21 cellular contexts compared by ENCODE assay signal in the genomic region with DNA sequence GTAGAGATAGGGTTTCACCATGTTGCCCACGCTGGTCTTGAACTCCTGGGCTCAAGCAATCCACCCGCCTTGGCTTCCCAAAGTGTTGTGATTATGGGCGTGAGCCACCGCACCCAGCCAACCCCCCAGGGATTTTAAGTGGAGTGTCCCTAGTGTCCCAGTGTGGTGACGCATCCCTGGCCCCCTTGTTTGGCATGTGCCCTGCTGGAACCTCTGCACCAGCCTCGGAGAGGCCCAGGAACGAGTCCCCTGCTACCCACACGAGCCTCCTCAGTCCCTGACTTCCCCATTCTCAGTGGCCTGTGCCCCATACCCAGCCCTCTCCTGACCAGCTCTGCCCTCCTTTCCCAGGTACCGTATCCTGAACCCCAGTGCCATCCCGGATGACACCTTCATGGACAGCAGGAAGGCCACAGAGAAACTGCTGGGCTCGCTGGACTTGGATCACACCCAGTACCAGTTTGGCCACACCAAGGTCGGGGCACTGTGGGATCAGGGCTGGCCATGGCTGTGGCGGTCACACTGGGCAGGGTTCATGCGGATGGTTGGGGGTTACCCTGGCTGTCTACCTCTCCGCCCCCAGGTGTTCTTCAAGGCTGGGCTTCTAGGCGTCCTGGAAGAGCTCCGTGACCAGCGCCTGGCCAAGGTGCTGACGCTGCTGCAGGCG. TPM values are rescaled to one million over a fixed set of nuclear protein-coding genes. Genes with fewer than 3 reads are reported as not detected.
DNase-seq lines count a peak whose midpoint lies in the region; ATAC-seq, FAIRE-seq and TF ChIP-seq lines count a peak whose summit lies in the region.
"Had no signal": no experiment of that assay in that cellular context is flagged by ENCODE, and none has a peak within 500 bp of the region (broad histone marks: within the 10 kb centered on the region; RNA-seq: fewer than 3 reads in every experiment).

No MANE protein-coding gene starts in this region.

- no peak overlapping the region for H3K27ac ChIP-seq in H1 (ENCODE audit: low read depth, low read length)
- peak overlapping the region; percentile 34 to 37 for H3K27ac ChIP-seq in right atrium auricular region
- no peak overlapping the region for H3K27ac ChIP-seq in osteoblast (ENCODE audit: low read depth, low read length)
- H3K27ac ChIP-seq: 22Rv1, A549, C4-2B had no signal

- no peak for ATAC-seq in Right ventricle myocardium inferior
- no peak for ATAC-seq in left cardiac atrium
- ATAC-seq in GM19035 (IDR thresholded peaks at IDR 0.05; ENCODE audit: unreplicated experiment) = no peak
- no peak for ATAC-seq in HG02884 (IDR thresholded peaks at IDR 0.05; ENCODE audit: unreplicated experiment)
- ATAC-seq in stimulated activated memory B cell treated with anti-CD40 and anti-IgM and Interleukin-4, amounts not matched to agents 10 μg/mL and 1 μg/mL and 100 μg/mL, for 72 hours = no peak
- ATAC-seq: A549, GM23338, HCT116 had no signal

- intact Hi-C loops in Right ventricle myocardium inferior (cut with DNase I) (no loop called here), left cardiac atrium (cut with DNase I) (no loop called here)

- H3K4me3 ChIP-seq in H1 (ENCODE audit: extremely low read depth in 1 of 4, insufficient read depth in 2 of 4, low read depth in 3 of 4, low read length in 4 of 4) (no peak overlapping the region), right atrium auricular region (no peak overlapping the region), osteoblast (ENCODE audit: insufficient read depth, low read length) (no peak overlapping the region)
- H3K4me3 ChIP-seq: A549, GM23338 had no signal

- TF ChIP-seq CTCF in H1 (IDR thresholded peaks at IDR 0.05; ENCODE audit: control extremely low read depth in 1 of 3, insufficient read depth in 1 of 3, low read depth in 1 of 3, low read length in 3 of 3) (no peak), right atrium auricular region (IDR thresholded peaks at IDR 0.05) (no peak), osteoblast (IDR thresholded peaks at IDR 0.05; ENCODE audit: extremely low read depth, low read depth, low read length) (no peak)

- CTCF ChIA-PET in H1 (lab: Charles Lee; ENCODE audit: partially characterized antibody) = interaction anchor here (1.8 to 4.2 kb wide), 3 partner anchors 9 to 119 kb away, joined by 5 to 25 read pairs (median 7); partner anchors contain the start of genes GSS and MYH7B

- H3K4me3 Mint-ChIP-seq in stimulated activated memory B cell treated with anti-CD40 and anti-IgM and Interleukin-4, amounts not matched to agents 10 μg/mL and 1 μg/mL and 100 μg/mL, for 72 hours = no peak overlapping the region
- H3K4me3 Mint-ChIP-seq: CD4-positive, alpha-beta T cell; GM23338 had no signal

- H3K18ac ChIP-seq in H1 (ENCODE audit: extremely low read depth, low read length) = no peak overlapping the region

- no peak overlapping the region for H3K14ac ChIP-seq in H1 (ENCODE audit: insufficient read length)

- H3K23me2 ChIP-seq in H1 (ENCODE audit: low read depth, low read length) = no peaks in the 10 kb centered on the region; the same call in 1 of the 2 replicates

- H3K27ac Mint-ChIP-seq in stimulated activated memory B cell treated with anti-CD40 and anti-IgM and Interleukin-4, amounts not matched to agents 10 μg/mL and 1 μg/mL and 100 μg/mL, for 72 hours = no peak overlapping the region
- H3K27ac Mint-ChIP-seq: CD4-positive, alpha-beta T cell; GM23338 had no signal

- no peak overlapping the region for H2BK120ac ChIP-seq in H1 (replicated peaks; ENCODE audit: low read depth, low read length)

- H2AFZ ChIP-seq in H1 (ENCODE audit: low read length) (no peak overlapping the region), osteoblast (ENCODE audit: low read length) (no peak overlapping the region)
- H2AFZ ChIP-seq: GM23338 had no signal

- H2BK12ac ChIP-seq in H1 (ENCODE audit: low read depth, low read length) = no peak overlapping the region

- H4K5ac ChIP-seq in H1 (ENCODE audit: insufficient read length, low read depth, low read length) = no peak overlapping the region

- no peak overlapping the region for H3K4ac ChIP-seq in H1 (replicated peaks; ENCODE audit: insufficient read length, low read depth, low read length)

- H3K27me3 ChIP-seq in H1 (replicated peaks in 1 of 4; ENCODE audit: control insufficient read depth in 3 of 4, extremely low read depth in 1 of 4, insufficient read depth in 3 of 4, low read length in 3 of 4) (0 out of 7 replicates have a peak, but pooled peaks cover 0 to 2% (median 0%) of the 10 kb centered on the region in 4 experiments), right atrium auricular region (no peaks in the 10 kb centered on the region), osteoblast (ENCODE audit: insufficient read depth, low read length) (no peaks in the 10 kb centered on the region)

- H3K4me1 ChIP-seq in H1 (replicated peaks in 1 of 4; ENCODE audit: control insufficient read depth in 3 of 4, insufficient read depth in 4 of 4, low read length in 3 of 4) = no peaks in the 10 kb centered on the region; a peak in 1 of 7 replicates
- peaks cover 0 to 11% of the 10 kb centered on the region in 2 donors for H3K4me1 ChIP-seq in right atrium auricular region
- H3K4me1 ChIP-seq in osteoblast (ENCODE audit: insufficient read depth, low read length) = no peaks in the 10 kb centered on the region
- H3K4me1 ChIP-seq: A549, Caco-2 had no signal

- H3K56ac ChIP-seq in H1 (replicated peaks; ENCODE audit: insufficient read length, low read depth, low read length) = no peak overlapping the region

- no peak overlapping the region for H3K4me2 ChIP-seq in H1 (ENCODE audit: insufficient read depth in 1 of 2, low read depth in 2 of 2, low read length in 2 of 2)
- no peak overlapping the region for H3K4me2 ChIP-seq in osteoblast (ENCODE audit: insufficient read depth, low read length)
- H3K4me2 ChIP-seq: A549, GM23338 had no signal

- DNase-seq in Right ventricle myocardium inferior (ENCODE audit: missing footprints) = peak; percentile 63
- no peak for DNase-seq in left cardiac atrium
- DNase-seq in H1 (ENCODE audit: low read depth in 1 of 2, low spot score in 2 of 2) = no peak
- DNase-seq in right atrium auricular region (ENCODE audit: low spot score) = no peak
- DNase-seq in osteoblast (ENCODE audit: insufficient read length, low spot score, missing footprints) = peak; percentile 52
- DNase-seq: AML-193; Caco-2; CD4-positive, alpha-beta T cell; H7 had no signal

- H2BK15ac ChIP-seq in H1 (ENCODE audit: low read length) = no peak overlapping the region

- no peak for TF ChIP-seq POLR2A in H1 (IDR thresholded peaks at IDR 0.05; ENCODE audit: control extremely low read depth in 1 of 2, low read depth in 2 of 2, low read length in 2 of 2)

- H3K36me3 Mint-ChIP-seq in stimulated activated memory B cell treated with anti-CD40 and anti-IgM and Interleukin-4, amounts not matched to agents 10 μg/mL and 1 μg/mL and 100 μg/mL, for 72 hours = peaks cover 36% of the 10 kb centered on the region

- no peak overlapping the region for H2AK5ac ChIP-seq in H1 (ENCODE audit: low read depth, low read length)

- peak overlapping the region; percentile 5; the same call in 1 of the 2 replicates for H4K8ac ChIP-seq in H1 (ENCODE audit: extremely low read depth, insufficient read depth, low read length)

- no peak overlapping the region for H2BK20ac ChIP-seq in H1 (ENCODE audit: low read length)

- no peaks in the 10 kb centered on the region for H3K79me1 ChIP-seq in H1 (ENCODE audit: low read depth, low read length)

- H3K9ac ChIP-seq in H1 (replicated peaks in 1 of 4; ENCODE audit: extremely low read depth in 1 of 4, low read depth in 3 of 4, low read length in 3 of 4) = no peak overlapping the region

- H3K23ac ChIP-seq in H1 (ENCODE audit: insufficient read length) = no peak overlapping the region

- H3K36me3 ChIP-seq in H1 (ENCODE audit: control insufficient read depth in 2 of 4, insufficient read depth in 4 of 4, low read length in 3 of 4) (peaks cover 0 to 4% (median 3%) of the 10 kb centered on the region in 4 experiments; a peak in 3 of 8 replicates), right atrium auricular region (peaks cover 84% of the 10 kb centered on the region), osteoblast (ENCODE audit: insufficient read depth, low read length) (peaks cover 16% of the 10 kb centered on the region)

- no peak overlapping the region; the same call in 1 of the 2 replicates for H2BK5ac ChIP-seq in H1 (ENCODE audit: low read depth, low read length)

- H4K20me1 ChIP-seq in H1 (replicated peaks in 1 of 2; ENCODE audit: control insufficient read depth in 1 of 2, insufficient read depth in 2 of 2, low read length in 2 of 2) (peaks cover 0 to 6% of the 10 kb centered on the region in 2 experiments), osteoblast (ENCODE audit: insufficient read depth, low read length) (no peaks in the 10 kb centered on the region)

- H3K4me1 Mint-ChIP-seq in stimulated activated memory B cell treated with anti-CD40 and anti-IgM and Interleukin-4, amounts not matched to agents 10 μg/mL and 1 μg/mL and 100 μg/mL, for 72 hours = no peaks in the 10 kb centered on the region

- TF ChIP-seq RAD21 in H1 (IDR thresholded peaks at IDR 0.05 in 1 of 2, conservative IDR thresholded peaks at IDR 0.05 in 1 of 2; ENCODE audit: low read depth in 2 of 2, low read length in 2 of 2) = no peak

- TF ChIP-seq EP300 in H1 (IDR thresholded peaks at IDR 0.05; ENCODE audit: borderline replicate concordance in 1 of 2, low read depth in 2 of 2, low read length in 2 of 2) = no peak

- H3K9me3 ChIP-seq in H1 (ENCODE audit: insufficient read depth in 2 of 2, low read depth in 1 of 2, low read length in 1 of 2) = no peaks in the 10 kb centered on the region
- no peaks in the 10 kb centered on the region for H3K9me3 ChIP-seq in right atrium auricular region
- no peaks in the 10 kb centered on the region for H3K9me3 ChIP-seq in osteoblast (ENCODE audit: low read depth, low read length)
- H3K9me3 ChIP-seq: A549, Caco-2 had no signal

- no peaks in the 10 kb centered on the region for H3K27me3 Mint-ChIP-seq in stimulated activated memory B cell treated with anti-CD40 and anti-IgM and Interleukin-4, amounts not matched to agents 10 μg/mL and 1 μg/mL and 100 μg/mL, for 72 hours
- H3K27me3 Mint-ChIP-seq: CD4-positive, alpha-beta T cell had no signal

- no peak overlapping the region for H4K91ac ChIP-seq in H1 (replicated peaks; ENCODE audit: insufficient read length, low read length)

- FAIRE-seq in H1 (lab: Jason Lieb, UNC) = no peak
- FAIRE-seq: A549, D721Med, G401.6, GM12892, GM18507 had no signal

- WGBS in H1 (ENCODE audit: extremely low coverage in 1 of 2, insufficient coverage in 1 of 2, insufficient read length in 1 of 2, insufficient replicate concordance in 2 of 2, low coverage in 1 of 2, low lambda C conversion rate in 2 of 2, missing lambda C conversion rate in 1 of 2), 2 experiments = 89% methylated on average over 19 of the region's 20 CpGs; no CpG with 5 or more reads in 1 of the 2 experiments

- no peaks in the 10 kb centered on the region for H3K9me3 Mint-ChIP-seq in stimulated activated memory B cell treated with anti-CD40 and anti-IgM and Interleukin-4, amounts not matched to agents 10 μg/mL and 1 μg/mL and 100 μg/mL, for 72 hours
- H3K9me3 Mint-ChIP-seq: CD4-positive, alpha-beta T cell had no signal

- no peaks in the 10 kb centered on the region for H3K79me2 ChIP-seq in H1 (ENCODE audit: control insufficient read depth in 1 of 2, insufficient read depth in 2 of 2, low read length in 2 of 2)
- no peaks in the 10 kb centered on the region for H3K79me2 ChIP-seq in osteoblast (ENCODE audit: insufficient read depth, low read length)

- POLR2A ChIA-PET in H1 (lab: Charles Lee; ENCODE audit: partially characterized antibody) = interaction anchor here (0.7 kb wide), 1 partner anchor 749 kb away, joined by 3 read pairs; no protein-coding TSS in a partner anchor

RNA-seq across cellular contexts. Expression of gene MYH7B, which starts 37.2 kb away (rescaled TPM):
- total RNA-seq in Right ventricle myocardium inferior (230 TPM), left cardiac atrium (10 to 100 TPM; 82.3 to 89.0 TPM), right atrium auricular region (10 to 100 TPM; 24.4 to 34.9 TPM), osteoblast (0.29 and 0.36 TPM in 2 replicates)
- total RNA-seq in H1 (2021; fragmentation: NEBNext Ultra II Directional; extraction: Animal tissue kit (Norgen Biotek cat#: 25700)) = 0.30 and 0.69 TPM in 2 replicates
- polyA plus RNA-seq in H1 (2011; rRNA removed) = 0.15 and 0.25 TPM in 2 replicates
- 0.25 TPM for polyA plus RNA-seq in H1 (2011; cell fraction: cytosol; rRNA removed)
- 1.9 TPM for polyA plus RNA-seq in H1 (2011; cell fraction: nucleus; rRNA removed)
- polyA plus RNA-seq in H1 (2012, experiment 1 of 2) = 0.10 to 1.1 TPM (median 0.71 TPM) in 4 replicates
- 0.03 TPM for polyA plus RNA-seq in H1 (2012, experiment 2 of 2)
- 0.20 TPM for polyA plus RNA-seq in H1 (2013, experiment 1 of 2)
- 0.24 TPM for polyA plus RNA-seq in H1 (2013, experiment 2 of 2)
- 0.10 and 0.32 TPM in 2 replicates for polyA minus RNA-seq in H1 (2011; rRNA and poly(A)+ RNA removed)
- polyA minus RNA-seq in H1 (2011; cell fraction: cytosol; rRNA and poly(A)+ RNA removed) = not detected
- polyA minus RNA-seq in H1 (2011; cell fraction: nucleus; rRNA and poly(A)+ RNA removed) = 0.60 TPM

RNA-seq across cellular contexts. Expression of gene GSS, which starts 37.3 kb away (rescaled TPM):
- total RNA-seq in Right ventricle myocardium inferior = 17.6 TPM
- 10 to 100 TPM; 20.1 to 27.2 TPM for total RNA-seq in left cardiac atrium
- total RNA-seq in H1 (2021; fragmentation: NEBNext Ultra II Directional; extraction: Animal tissue kit (Norgen Biotek cat#: 25700)) = 29.4 and 34.6 TPM in 2 replicates
- polyA plus RNA-seq in H1 (2011; rRNA removed) = 43.2 and 46.4 TPM in 2 replicates
- 57.0 TPM for polyA plus RNA-seq in H1 (2011; cell fraction: cytosol; rRNA removed)
- polyA plus RNA-seq in H1 (2011; cell fraction: nucleus; rRNA removed) = 110 TPM
- polyA plus RNA-seq in H1 (2012, experiment 1 of 2) = 32.9 to 43.7 TPM (median 40.4 TPM) in 4 replicates
- polyA plus RNA-seq in H1 (2012, experiment 2 of 2) = 41.7 TPM
- 28.0 TPM for polyA plus RNA-seq in H1 (2013, experiment 1 of 2)
- 24.7 TPM for polyA plus RNA-seq in H1 (2013, experiment 2 of 2)
- 47.2 and 47.6 TPM in 2 replicates for polyA minus RNA-seq in H1 (2011; rRNA and poly(A)+ RNA removed)
- 15.7 TPM for polyA minus RNA-seq in H1 (2011; cell fraction: cytosol; rRNA and poly(A)+ RNA removed)
- polyA minus RNA-seq in H1 (2011; cell fraction: nucleus; rRNA and poly(A)+ RNA removed) = 35.8 TPM
- 10 to 100 TPM; 23.0 to 38.3 TPM for total RNA-seq in right atrium auricular region
- total RNA-seq in osteoblast = 54.6 and 58.3 TPM in 2 replicates

Comparison
In these comparisons a context has a peak if more than half of its experiments do, and no peak if none do; other contexts are left out.
1. DNase-seq: peak in Right ventricle myocardium inferior (single experiment) and osteoblast (single experiment); none in left cardiac atrium (single experiment), H1 (0 of 2) and right atrium auricular region (single experiment).
2. H3K27ac ChIP-seq: peak in right atrium auricular region (2 of 2); none in H1 (single experiment) and osteoblast (single experiment).
3. RNA of gene MYH7B, which starts 37.2 kb away (total RNA-seq): 230 TPM in Right ventricle myocardium inferior (single experiment), 82.3 to 89.0 TPM in left cardiac atrium and 24.4 to 34.9 TPM in right atrium auricular region; 0.29 to 0.36 TPM in osteoblast and 0.30 to 0.69 TPM in H1; every median in the first group is over 10 times any median in the second.